Comparison of ENCODE assay signal across 1 cellular context in genomic region chr10:21523557-21524008, GRCh38.
TF ChIP-seq lines count a peak whose summit lies in the region.

No MANE protein-coding gene starts in this region.

TF ChIP-seq in HepG2, 621 proteins besides CTCF, POLR2A, EP300 and RAD21 (continued from another document):
- TF ChIP-seq, protein P1, sequence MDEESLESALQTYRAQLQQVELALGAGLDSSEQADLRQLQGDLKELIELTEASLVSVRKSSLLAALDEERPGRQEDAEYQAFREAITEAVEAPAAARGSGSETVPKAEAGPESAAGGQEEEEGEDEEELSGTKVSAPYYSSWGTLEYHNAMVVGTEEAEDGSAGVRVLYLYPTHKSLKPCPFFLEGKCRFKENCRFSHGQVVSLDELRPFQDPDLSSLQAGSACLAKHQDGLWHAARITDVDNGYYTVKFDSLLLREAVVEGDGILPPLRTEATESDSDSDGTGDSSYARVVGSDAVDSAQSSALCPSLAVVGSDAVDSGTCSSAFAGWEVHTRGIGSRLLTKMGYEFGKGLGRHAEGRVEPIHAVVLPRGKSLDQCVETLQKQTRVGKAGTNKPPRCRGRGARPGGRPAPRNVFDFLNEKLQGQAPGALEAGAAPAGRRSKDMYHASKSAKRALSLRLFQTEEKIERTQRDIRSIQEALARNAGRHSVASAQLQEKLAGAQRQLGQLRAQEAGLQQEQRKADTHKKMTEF (CRISPR knock-in tag; IDR thresholded peaks at IDR 0.05), result 0 out of 2 replicates have a peak, but pooled peaks have one; percentile 31
- peak; percentile 93 for TF ChIP-seq ZFX (CRISPR knock-in tag; IDR thresholded peaks at IDR 0.05; ENCODE audit: low read depth)
- TF ChIP-seq MAFF (IDR thresholded peaks at IDR 0.05; ENCODE audit: low read depth, low read length), result peak; percentile 67
- no peak for TF ChIP-seq FOXP1 (IDR thresholded peaks at IDR 0.05)
- 0 out of 2 replicates have a peak, but pooled peaks have one; percentile 10 for TF ChIP-seq FOXP1 (CRISPR knock-in tag; IDR thresholded peaks at IDR 0.05)
